9 cellular contexts compared by ENCODE assay signal in genomic region chr3:172520332-172520831, GRCh38. TPM values are rescaled to one million over a fixed set of nuclear protein-coding genes. Genes with fewer than 3 reads are reported as not detected.
DNase-seq lines count a peak whose midpoint lies in the region; ATAC-seq, FAIRE-seq and TF ChIP-seq lines count a peak whose summit lies in the region.
"Had no signal": no experiment of that assay in that cellular context is flagged by ENCODE, and none has a peak within 500 bp of the region (broad histone marks: within the 10 kb centered on the region; RNA-seq: fewer than 3 reads in every experiment).

No MANE protein-coding gene starts in this region.

- FAIRE-seq in bronchial epithelial cell (lab: Jason Lieb, UNC): no peak
- FAIRE-seq: H1 had no signal

- H3K9ac ChIP-seq in rectal smooth muscle tissue (ENCODE audit: low read length): no peak overlapping the region

- DNase-seq in AG09319 (ENCODE audit: extremely low read depth, low read depth) (peak; percentile 44), bronchial epithelial cell (ENCODE audit: low read depth) (peak; percentile 93), NCI-H2107 (lab: John Stamatoyannopoulos, UW) (no peak), NCI-H2029 treated with DMSO at 0.1 percent for 48 hours (lab: John Stamatoyannopoulos, UW) (no peak)

- TF ChIP-seq CTCF in AG09319 (IDR thresholded peaks at IDR 0.05; ENCODE audit: low read depth, low read length): no peak
- no peak for TF ChIP-seq CTCF in bronchial epithelial cell (IDR thresholded peaks at IDR 0.05; ENCODE audit: insufficient read depth, low read length, severe bottlenecking)

- H3K4me3 ChIP-seq in bronchial epithelial cell (ENCODE audit: low read depth, low read length) (peak overlapping the region; percentile 10), rectal smooth muscle tissue (ENCODE audit: low read length) (peak overlapping the region; percentile 55)

- ATAC-seq in GM19043 (IDR thresholded peaks at IDR 0.05; ENCODE audit: low read depth, unreplicated experiment): peak; percentile 46
- peak; percentile 68 for ATAC-seq in HG03442 (IDR thresholded peaks at IDR 0.05; ENCODE audit: unreplicated experiment)
- ATAC-seq in GM21526 (IDR thresholded peaks at IDR 0.05; ENCODE audit: low FRiP score, unreplicated experiment): no peak

- no peak overlapping the region for H3K27ac ChIP-seq in rectal smooth muscle tissue (ENCODE audit: low read depth, low read length)

- H3K27me3 ChIP-seq in bronchial epithelial cell (ENCODE audit: control insufficient read depth, insufficient read depth, low read length) (no peaks in the 10 kb centered on the region), rectal smooth muscle tissue (ENCODE audit: control insufficient read depth, insufficient read depth, low read length) (no peaks in the 10 kb centered on the region)

- H3K36me3 ChIP-seq in bronchial epithelial cell (ENCODE audit: control insufficient read depth, insufficient read depth, low read length) (peaks cover 3% of the 10 kb centered on the region), rectal smooth muscle tissue (ENCODE audit: control insufficient read depth, insufficient read depth, low read length) (peaks cover 3% of the 10 kb centered on the region)

- peaks cover 8% of the 10 kb centered on the region for H3K4me1 ChIP-seq in rectal smooth muscle tissue (ENCODE audit: control insufficient read depth, insufficient read depth, low read length)

RNA-seq across cellular contexts. Expression of gene TNFSF10, which starts 2.8 kb away (rescaled TPM):
- 15.5 and 24.6 TPM in 2 replicates for total RNA-seq in bronchial epithelial cell
- total RNA-seq: H1 had no signal

Comparison
In these comparisons a context has a peak if more than half of its experiments do, and no peak if none do; other contexts are left out.
1. DNase-seq: peak in AG09319 (single experiment) and bronchial epithelial cell (single experiment); none in NCI-H2107 (single experiment) and NCI-H2029 treated with DMSO at 0.1 percent for 48 hours (single experiment).